In genomic region chr13:65932013-65932412, GRCh38 we compare ENCODE assay signal across 34 cellular contexts.
"Had no signal": no experiment of that assay in that cellular context is flagged by ENCODE, and none has a peak within 500 bp of the region (broad histone marks: within the 10 kb centered on the region; RNA-seq: fewer than 3 reads in every experiment).

No MANE protein-coding gene starts in this region.

- H3K36me3 ChIP-seq: MG63 had no signal

- H3K4me3 ChIP-seq: MG63 had no signal

- H3K4me2 ChIP-seq: KMS-11 had no signal

- H3K9ac ChIP-seq: KMS-11 had no signal

- H3K9me3 ChIP-seq: MG63 had no signal

- H3K27me3 ChIP-seq: MG63 had no signal

- H3K27ac ChIP-seq: KMS-11 had no signal

- DNase-seq: Karpas-422, Kasumi-1, KBM-7, KG1, MG63, MM.1S, MV-4-11, NCI-H1048, NCI-H1092, NCI-H1092 treated with DMSO at 0.1 percent for 48 hours, NCI-H1105, NCI-H1105 treated with DMSO at 0.1 percent for 48 hours, NCI-H1417, NCI-H1417 treated with DMSO at 0.1 percent for 48 hours, NCI-H1436, NCI-H1436 treated with DMSO at 0.1 percent for 48 hours, NCI-H146, NCI-H1694, NCI-H1694 treated with DMSO at 0.1 percent for 48 hours, NCI-H187, NCI-H187 treated with DMSO at 0.1 percent for 48 hours, NCI-H1930, NCI-H2029, NCI-H2029 treated with DMSO at 0.1 percent for 48 hours, NCI-H2081, NCI-H2081 treated with DMSO at 0.1 percent for 48 hours, NCI-H2107, NCI-H2171, NCI-H2171 treated with DMSO at 0.1 percent for 48 hours, NCI-H226, NCI-H345, NCI-H446, NCI-H446 treated with DMSO at 0.1 percent for 48 hours had no signal
